34 cellular contexts compared by ENCODE assay signal in genomic region chr6:15073883-15074465, GRCh38.
DNase-seq lines count a peak whose midpoint lies in the region; ATAC-seq, FAIRE-seq and TF ChIP-seq lines count a peak whose summit lies in the region.
"Had no signal": no experiment of that assay in that cellular context is flagged by ENCODE, and none has a peak within 500 bp of the region (broad histone marks: within the 10 kb centered on the region; RNA-seq: fewer than 3 reads in every experiment).

No MANE protein-coding gene starts in this region.

- H2AK5ac ChIP-seq in H1 (ENCODE audit: low read depth, low read length) = no peak overlapping the region

- peak overlapping the region; percentile 72 for H3K27ac Mint-ChIP-seq in nephron progenitor cell
- H3K27ac Mint-ChIP-seq: activated naive CD8-positive, alpha-beta T cell; CD4-positive, alpha-beta memory T cell; naive thymus-derived CD8-positive, alpha-beta T cell had no signal

- peaks cover 8% of the 10 kb centered on the region for H3K27me3 Mint-ChIP-seq in nephron progenitor cell (ENCODE audit: low read depth, poor library complexity)
- H3K27me3 Mint-ChIP-seq: activated naive CD8-positive, alpha-beta T cell had no signal

- no peak for TF ChIP-seq POLR2A in H1 (IDR thresholded peaks at IDR 0.05; ENCODE audit: control extremely low read depth in 1 of 2, low read depth in 2 of 2, low read length in 2 of 2)
- no peak for TF ChIP-seq POLR2A in erythroblast (IDR thresholded peaks at IDR 0.05; ENCODE audit: low read length)

- no peaks in the 10 kb centered on the region for H3K36me3 ChIP-seq in A673 (ENCODE audit: insufficient read depth, low read length, poor library complexity, severe bottlenecking)
- H3K36me3 ChIP-seq in PC-3 (ENCODE audit: low read depth, low read length) = no peaks in the 10 kb centered on the region
- no peaks in the 10 kb centered on the region for H3K36me3 ChIP-seq in H1 (ENCODE audit: control insufficient read depth in 2 of 4, insufficient read depth in 4 of 4, low read length in 3 of 4)
- no peaks in the 10 kb centered on the region for H3K36me3 ChIP-seq in upper lobe of right lung
- H3K36me3 ChIP-seq in heart right ventricle = no peaks in the 10 kb centered on the region
- H3K36me3 ChIP-seq: ascending aorta, esophagus muscularis mucosa, SJCRH30, suprapubic skin, WERI-Rb-1 had no signal

- no peak overlapping the region; the same call in 1 of the 2 replicates for H4K8ac ChIP-seq in H1 (ENCODE audit: extremely low read depth, insufficient read depth, low read length)

- no peak overlapping the region for H4K5ac ChIP-seq in H1 (ENCODE audit: insufficient read length, low read depth, low read length)

- no peak overlapping the region for H3K56ac ChIP-seq in H1 (replicated peaks; ENCODE audit: insufficient read length, low read depth, low read length)

- no peak for TF ChIP-seq EP300 in H1 (IDR thresholded peaks at IDR 0.05; ENCODE audit: borderline replicate concordance in 1 of 2, low read depth in 2 of 2, low read length in 2 of 2)

- H3K4me2 ChIP-seq in PC-3 (ENCODE audit: low read length) (peak overlapping the region; percentile 29; the same call in 1 of the 2 replicates), H1 (ENCODE audit: insufficient read depth in 1 of 2, low read depth in 2 of 2, low read length in 2 of 2) (no peak overlapping the region)

- H3K9me2 ChIP-seq in PC-3 (replicated peaks; ENCODE audit: low read length) = no peaks in the 10 kb centered on the region

- H2BK20ac ChIP-seq in H1 (ENCODE audit: low read length) = peak overlapping the region; percentile 84; the same call in 1 of the 2 replicates

- TF ChIP-seq CTCF in A673 (conservative IDR thresholded peaks at IDR 0.05; ENCODE audit: low read depth, low read length) = no peak
- TF ChIP-seq CTCF in PC-3 (conservative IDR thresholded peaks at IDR 0.05; ENCODE audit: low read depth, low read length) = no peak
- no peak for TF ChIP-seq CTCF in H1 (IDR thresholded peaks at IDR 0.05; ENCODE audit: control extremely low read depth in 1 of 3, insufficient read depth in 1 of 3, low read depth in 1 of 3, low read length in 3 of 3)
- no peak for TF ChIP-seq CTCF in nephron progenitor cell (IDR thresholded peaks at IDR 0.05)
- TF ChIP-seq CTCF in upper lobe of right lung (IDR thresholded peaks at IDR 0.05) = no peak
- no peak for TF ChIP-seq CTCF in heart right ventricle (IDR thresholded peaks at IDR 0.05)

- no peak for FAIRE-seq in H1 (lab: Jason Lieb, UNC)
- FAIRE-seq: A204.1 had no signal

- intact Hi-C loops in A673 (cut with micrococcal nuclease; ENCODE audit: unreplicated experiment) = no loop called here
- intact Hi-C loops in PC-3 (cut with micrococcal nuclease) = no loop called here
- intact Hi-C loops in upper lobe of right lung (cut with DNase I) = no loop called here
- intact Hi-C loops in heart right ventricle (cut with DNase I) = no loop called here

- H3K9me3 Mint-ChIP-seq in nephron progenitor cell = peaks cover 13% of the 10 kb centered on the region
- H3K9me3 Mint-ChIP-seq: CD4-positive, alpha-beta memory T cell; naive thymus-derived CD8-positive, alpha-beta T cell had no signal

- TF ChIP-seq RAD21 in H1 (IDR thresholded peaks at IDR 0.05 in 1 of 2, conservative IDR thresholded peaks at IDR 0.05 in 1 of 2; ENCODE audit: low read depth in 2 of 2, low read length in 2 of 2) = no peak

- H3K14ac ChIP-seq in H1 (ENCODE audit: insufficient read length) = no peak overlapping the region

- H3K9me3 ChIP-seq in A673 (ENCODE audit: low read depth, low read length, poor library complexity, severe bottlenecking) = no peaks in the 10 kb centered on the region
- no peaks in the 10 kb centered on the region for H3K9me3 ChIP-seq in PC-3 (ENCODE audit: low read length)
- H3K9me3 ChIP-seq in H1 (ENCODE audit: insufficient read depth in 2 of 2, low read depth in 1 of 2, low read length in 1 of 2) = no peaks in the 10 kb centered on the region
- no peaks in the 10 kb centered on the region for H3K9me3 ChIP-seq in upper lobe of right lung
- H3K9me3 ChIP-seq in heart right ventricle = no peaks in the 10 kb centered on the region
- H3K9me3 ChIP-seq: ascending aorta, esophagus muscularis mucosa, SJCRH30, suprapubic skin had no signal

- H3K79me1 ChIP-seq in H1 (ENCODE audit: low read depth, low read length) = no peaks in the 10 kb centered on the region

- ATAC-seq in PC-3 (no peak), upper lobe of right lung (no peak), heart right ventricle (no peak)
- ATAC-seq: naive thymus-derived CD8-positive, alpha-beta T cell; Panc1 had no signal

- H3K23ac ChIP-seq in H1 (ENCODE audit: insufficient read length) = no peak overlapping the region

- H3K23me2 ChIP-seq in H1 (ENCODE audit: low read depth, low read length) = no peaks in the 10 kb centered on the region; the same call in 1 of the 2 replicates

- peak overlapping the region; percentile 63; the same call in 1 of the 2 replicates for H2BK5ac ChIP-seq in H1 (ENCODE audit: low read depth, low read length)

- H3K4me1 ChIP-seq in A673 (ENCODE audit: insufficient read depth, low read length, poor library complexity, severe bottlenecking) (peaks cover 5% of the 10 kb centered on the region), PC-3 (ENCODE audit: insufficient read depth, low read length) (peaks cover 17% of the 10 kb centered on the region), H1 (replicated peaks in 1 of 4; ENCODE audit: control insufficient read depth in 3 of 4, insufficient read depth in 4 of 4, low read length in 3 of 4) (peaks cover 4 to 10% (median 8%) of the 10 kb centered on the region in 4 experiments), upper lobe of right lung (no peaks in the 10 kb centered on the region), heart right ventricle (no peaks in the 10 kb centered on the region)
- H3K4me1 ChIP-seq: ascending aorta, esophagus muscularis mucosa, SJCRH30, suprapubic skin had no signal

- H3K79me2 ChIP-seq in PC-3 (ENCODE audit: low read length) (no peaks in the 10 kb centered on the region), H1 (ENCODE audit: control insufficient read depth in 1 of 2, insufficient read depth in 2 of 2, low read length in 2 of 2) (no peaks in the 10 kb centered on the region)

- H3K27me3 ChIP-seq in A673 (replicated peaks; ENCODE audit: insufficient read depth, low read depth, low read length, poor library complexity) (no peaks in the 10 kb centered on the region), PC-3 (ENCODE audit: low read length) (no peaks in the 10 kb centered on the region), H1 (replicated peaks in 1 of 4; ENCODE audit: control insufficient read depth in 3 of 4, extremely low read depth in 1 of 4, insufficient read depth in 3 of 4, low read length in 3 of 4) (no peaks in the 10 kb centered on the region; a peak in 1 of 7 replicates), upper lobe of right lung (no peaks in the 10 kb centered on the region), heart right ventricle (no peaks in the 10 kb centered on the region)
- H3K27me3 ChIP-seq: ascending aorta, esophagus muscularis mucosa, SJCRH30, suprapubic skin had no signal

- H3K4me1 Mint-ChIP-seq in nephron progenitor cell = peaks cover 71% of the 10 kb centered on the region
- H3K4me1 Mint-ChIP-seq: CD4-positive, alpha-beta memory T cell had no signal

- H3K4me3 ChIP-seq in A673 (ENCODE audit: low read depth, low read length, poor library complexity, severe bottlenecking) = no peak overlapping the region
- no peak overlapping the region for H3K4me3 ChIP-seq in PC-3 (ENCODE audit: low read length)
- H3K4me3 ChIP-seq in H1 (ENCODE audit: extremely low read depth in 1 of 4, insufficient read depth in 2 of 4, low read depth in 3 of 4, low read length in 4 of 4) = no peak overlapping the region
- no peak overlapping the region for H3K4me3 ChIP-seq in upper lobe of right lung
- no peak overlapping the region for H3K4me3 ChIP-seq in heart right ventricle
- H3K4me3 ChIP-seq: ascending aorta, esophagus muscularis mucosa, GM12878, SJCRH30, skin epidermis, suprapubic skin had no signal

- H4K20me1 ChIP-seq in PC-3 (ENCODE audit: low read length) = no peaks in the 10 kb centered on the region
- no peaks in the 10 kb centered on the region for H4K20me1 ChIP-seq in H1 (replicated peaks in 1 of 2; ENCODE audit: control insufficient read depth in 1 of 2, insufficient read depth in 2 of 2, low read length in 2 of 2)

- no peak for DNase-seq in A673 (ENCODE audit: low spot score)
- DNase-seq in PC-3 = no peak
- DNase-seq in H1 (ENCODE audit: low read depth in 1 of 2, low spot score in 2 of 2) = no peak
- DNase-seq in nephron progenitor cell = no peak
- no peak for DNase-seq in erythroblast (lab: John Stamatoyannopoulos, UW)
- no peak for DNase-seq in upper lobe of right lung
- no peak for DNase-seq in COLO829 (ENCODE audit: low spot score)
- no peak for DNase-seq in heart right ventricle
- DNase-seq: activated CD8-positive, alpha-beta memory T cell treated with anti-CD3 and anti-CD28 coated beads for 24 hours; activated effector memory CD4-positive, alpha-beta T cell treated with Interleukin-2 at 50 U/mL for 16 hours; activated T-cell treated with anti-CD3 and anti-CD28 coated beads for 4 hours; AML-193; CD4-positive, alpha-beta memory T cell; cortex of kidney; DMS 273 treated with DMSO at 0.1 percent for 48 hours; foreskin fibroblast; H9; naive thymus-derived CD8-positive, alpha-beta T cell; NCI-H1417 treated with DMSO at 0.1 percent for 48 hours; NCI-H2029 treated with DMSO at 0.1 percent for 48 hours; NCI-H345; retina; stimulated activated naive CD4-positive, alpha-beta T cell; T-helper 9 cell; WERI-Rb-1 had no signal

- no TSS peak for BruUV-seq in A673 (replicated peaks; lab: Mats Ljungman, UMichigan)
- no TSS peak for BruUV-seq in PC-3 (replicated peaks; lab: Mats Ljungman, UMichigan)

- no peaks in the 10 kb centered on the region for H3F3A ChIP-seq in PC-3 (ENCODE audit: low read length, unreplicated experiment)

- CTCF ChIA-PET in A673 (lab: Charles Lee) = no interaction called here
- CTCF ChIA-PET in PC-3 (lab: Charles Lee) = no interaction called here
- CTCF ChIA-PET in H1 (lab: Charles Lee; ENCODE audit: partially characterized antibody) = interaction anchor here (0.6 to 2.5 kb wide), 4 partner anchors 16 to 543 kb away, joined by 3 to 8 read pairs (median 4); no protein-coding TSS in a partner anchor

- H3K9ac ChIP-seq in PC-3 (ENCODE audit: low read length) (no peak overlapping the region; the same call in 1 of the 2 replicates), H1 (replicated peaks in 1 of 4; ENCODE audit: extremely low read depth in 1 of 4, low read depth in 3 of 4, low read length in 3 of 4) (no peak overlapping the region)

- no peak overlapping the region for H3K4ac ChIP-seq in H1 (replicated peaks; ENCODE audit: insufficient read length, low read depth, low read length)

- H2BK15ac ChIP-seq in H1 (ENCODE audit: low read length) = peak overlapping the region; percentile 61; the same call in 1 of the 2 replicates

- peak overlapping the region; percentile 25 for H4K91ac ChIP-seq in H1 (replicated peaks; ENCODE audit: insufficient read length, low read length)

- H3K4me3 Mint-ChIP-seq in nephron progenitor cell = no peak overlapping the region
- H3K4me3 Mint-ChIP-seq: activated naive CD8-positive, alpha-beta T cell; CD4-positive, alpha-beta memory T cell; H9; naive thymus-derived CD8-positive, alpha-beta T cell had no signal

- WGBS in H1 (ENCODE audit: extremely low coverage in 1 of 2, insufficient coverage in 1 of 2, insufficient read length in 1 of 2, insufficient replicate concordance in 2 of 2, low coverage in 1 of 2, low lambda C conversion rate in 2 of 2, missing lambda C conversion rate in 1 of 2), 2 experiments = 90% methylated on average over 14 of the region's 14 CpGs; no CpG with 5 or more reads in 1 of the 2 experiments
- 96% methylated on average over 14 of the region's 14 CpGs for WGBS in heart right ventricle, 2 donors

- H2AFZ ChIP-seq in PC-3 (ENCODE audit: low read length) = no peak overlapping the region
- H2AFZ ChIP-seq in H1 (ENCODE audit: low read length) = no peak overlapping the region

- POLR2A ChIA-PET in A673 (lab: Charles Lee; ENCODE audit: low non-redundant PET) = no interaction called here
- POLR2A ChIA-PET in PC-3 (lab: Charles Lee; ENCODE audit: unreplicated experiment) = interaction anchor here (0.5 to 0.6 kb wide), 2 partner anchors 171 to 330 kb away, joined by 4 read pairs; no protein-coding TSS in a partner anchor
- POLR2A ChIA-PET in H1 (lab: Charles Lee; ENCODE audit: partially characterized antibody) = interaction anchor here (0.8 to 1.3 kb wide), 2 partner anchors 11 to 38 kb away, joined by 3 to 5 read pairs; no protein-coding TSS in a partner anchor

- H3K18ac ChIP-seq in H1 (ENCODE audit: extremely low read depth, low read length) = no peak overlapping the region

- no peak overlapping the region for H2BK12ac ChIP-seq in H1 (ENCODE audit: low read depth, low read length)

- H3K27ac ChIP-seq in A673 (ENCODE audit: low read depth, low read length, poor library complexity, severe bottlenecking) (peak overlapping the region; percentile 28), PC-3 (ENCODE audit: low read length) (peak overlapping the region; percentile 83), H1 (ENCODE audit: low read depth, low read length) (no peak overlapping the region), upper lobe of right lung (no peak overlapping the region), heart right ventricle (no peak overlapping the region)
- H3K27ac ChIP-seq: ascending aorta, esophagus muscularis mucosa, SJCRH30, suprapubic skin, WERI-Rb-1 had no signal

- H2BK120ac ChIP-seq in H1 (replicated peaks; ENCODE audit: low read depth, low read length) = peak overlapping the region; percentile 57

- peaks cover 4% of the 10 kb centered on the region for H3K36me3 Mint-ChIP-seq in nephron progenitor cell (ENCODE audit: low read depth)
- H3K36me3 Mint-ChIP-seq: activated naive CD8-positive, alpha-beta T cell; CD4-positive, alpha-beta memory T cell; naive thymus-derived CD8-positive, alpha-beta T cell had no signal

Comparison
In these comparisons a context has a peak if more than half of its experiments do, and no peak if none do; other contexts are left out.
1. H3K27ac ChIP-seq: peak in A673 (single experiment) and PC-3 (single experiment); none in H1 (single experiment), upper lobe of right lung (single experiment) and heart right ventricle (0 of 10).